ENCODE assay signal across 8 cellular contexts in the genomic region with DNA sequence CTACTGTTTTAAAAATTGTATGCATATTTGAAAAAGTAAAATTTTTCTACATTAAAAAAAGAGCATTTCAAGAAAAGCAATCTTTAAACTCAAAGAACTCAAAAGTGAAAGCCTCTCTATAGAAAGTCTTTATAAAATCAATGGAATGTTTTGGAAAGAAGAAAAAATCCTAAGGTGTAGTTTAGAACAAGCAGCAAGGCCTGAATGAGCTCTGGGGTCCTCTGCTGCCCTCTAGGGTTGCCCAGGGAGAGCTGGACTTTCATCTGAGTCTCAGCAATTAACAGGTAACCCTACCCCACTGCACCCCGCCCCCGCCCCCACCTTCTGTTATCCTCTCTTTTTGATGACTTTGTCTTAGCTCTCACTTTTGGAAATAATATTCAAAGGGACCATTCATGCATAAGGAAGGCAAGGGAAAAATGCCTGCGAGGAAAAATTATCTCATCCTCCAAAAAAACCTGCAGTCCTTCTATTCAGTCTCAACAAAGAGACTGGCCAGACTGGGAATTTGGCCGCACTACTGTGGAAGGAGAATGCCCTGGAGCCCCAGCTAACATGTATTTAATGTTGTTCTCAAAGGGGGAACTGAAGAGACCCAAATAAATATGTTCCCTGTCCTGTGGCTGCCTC. TPM values are rescaled to one million over a fixed set of nuclear protein-coding genes. Genes with fewer than 3 reads are reported as not detected.
DNase-seq lines count a peak whose midpoint lies in the region.

No MANE protein-coding gene starts in this region.

- DNase-seq in NCI-H524 (lab: John Stamatoyannopoulos, UW) (peak; percentile 36 to 70), NCI-H524 treated with DMSO at 0.1 percent for 48 hours (lab: John Stamatoyannopoulos, UW) (no peak), HuH-7.5 (ENCODE audit: low spot score) (peak; percentile 82), SK-N-MC (ENCODE audit: low read depth, low spot score) (no peak), dermis microvascular lymphatic vessel endothelial cell (ENCODE audit: low read depth in 2 of 2) (peak; percentile 43 to 75), medulla oblongata (ENCODE audit: extremely low spot score) (peak; percentile 58), posterior vena cava (ENCODE audit: low spot score) (no peak), ureter (ENCODE audit: low spot score) (no peak)

- no peaks in the 10 kb centered on the region for H3K9me3 ChIP-seq in SK-N-MC (ENCODE audit: low read depth, low read length)

- intact Hi-C loops in posterior vena cava (cut with DNase I) = no loop called here

- H3K4me3 ChIP-seq in SK-N-MC = no peak overlapping the region

- peaks cover 54% of the 10 kb centered on the region for H3K36me3 ChIP-seq in SK-N-MC (ENCODE audit: insufficient read depth, low read length)

- H3K27ac ChIP-seq in SK-N-MC = peak overlapping the region; percentile 59

- no peak overlapping the region for H3K9ac ChIP-seq in SK-N-MC (ENCODE audit: insufficient read length)

RNA-seq across cellular contexts. Expression of gene SLC25A30, which starts 24.1 kb away (rescaled TPM):
- total RNA-seq in dermis microvascular lymphatic vessel endothelial cell (9.4 TPM in 2 replicates), posterior vena cava (10 to 100 TPM; 19.7 to 23.7 TPM), ureter (16.8 TPM)

RNA-seq across cellular contexts. Expression of gene TPT1, which starts 53.1 kb away (rescaled TPM):
- total RNA-seq in dermis microvascular lymphatic vessel endothelial cell (1,518 and 2,978 TPM in 2 replicates), posterior vena cava (1,000 to 10,000 TPM; 3,403 to 4,073 TPM), ureter (4,913 TPM)

Comparison
In these comparisons a context has a peak if more than half of its experiments do, and no peak if none do; other contexts are left out.
1. DNase-seq: peak in NCI-H524 (2 of 2), HuH-7.5 (single experiment), dermis microvascular lymphatic vessel endothelial cell (2 of 2) and medulla oblongata (single experiment); none in NCI-H524 treated with DMSO at 0.1 percent for 48 hours (single experiment), SK-N-MC (single experiment), posterior vena cava (single experiment) and ureter (single experiment).